13 cellular contexts compared by ENCODE assay signal in the genomic region with DNA sequence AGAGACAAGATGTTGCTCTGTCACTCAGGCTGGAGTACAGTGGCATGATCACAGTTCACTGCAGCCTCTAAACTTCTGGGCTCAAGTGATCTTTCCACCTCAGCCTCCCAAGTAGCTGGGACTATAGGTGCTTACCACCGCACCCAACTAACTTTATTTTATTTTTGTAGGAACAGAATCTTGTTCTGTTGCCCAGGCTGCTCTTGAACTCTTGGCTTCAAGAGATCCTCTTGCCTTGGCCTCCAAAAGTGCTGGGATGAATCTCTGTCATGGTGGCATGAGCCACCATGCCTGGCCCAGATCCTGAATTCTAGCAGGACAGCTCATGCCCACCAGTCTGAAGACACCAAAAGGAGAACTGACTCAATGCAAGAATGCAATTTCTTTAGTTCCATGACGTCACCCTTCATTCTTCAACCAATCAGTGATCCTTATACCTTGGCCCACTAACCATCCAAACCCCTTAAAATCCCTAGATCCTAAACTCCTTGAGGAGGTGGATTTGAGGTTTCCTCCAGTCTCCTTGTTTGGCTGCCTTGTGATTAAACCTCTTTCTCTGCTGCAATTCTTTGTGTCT.
DNase-seq lines count a peak whose midpoint lies in the region; ATAC-seq and TF ChIP-seq lines count a peak whose summit lies in the region.
"Had no signal": no experiment of that assay in that cellular context is flagged by ENCODE, and none has a peak within 500 bp of the region (broad histone marks: within the 10 kb centered on the region; RNA-seq: fewer than 3 reads in every experiment).

No MANE protein-coding gene starts in this region.

- peaks cover 10% of the 10 kb centered on the region for H3K27me3 Mint-ChIP-seq in dendritic cell treated with granulocyte-macrophage colony-stimulating factor and Interleukin-4, amounts not matched to agents 40 ng/mL and 50 ng/mL, for 4 days
- peaks cover 7% of the 10 kb centered on the region for H3K27me3 Mint-ChIP-seq in nephron progenitor cell (ENCODE audit: low read depth, poor library complexity)

- peak overlapping the region; percentile 76 for H3K27ac Mint-ChIP-seq in dendritic cell treated with granulocyte-macrophage colony-stimulating factor and Interleukin-4, amounts not matched to agents 40 ng/mL and 50 ng/mL, for 4 days
- H3K27ac Mint-ChIP-seq in nephron progenitor cell, result no peak overlapping the region
- H3K27ac Mint-ChIP-seq: activated naive CD4-positive, alpha-beta T cell treated with anti-CD3 and anti-CD28 coated beads, Interleukin-2, amount 50 U/mL, for 24 hours; CD4-positive, alpha-beta memory T cell had no signal

- H3K4me3 Mint-ChIP-seq in dendritic cell treated with granulocyte-macrophage colony-stimulating factor and Interleukin-4, amounts not matched to agents 40 ng/mL and 50 ng/mL, for 4 days, result no peak overlapping the region
- H3K4me3 Mint-ChIP-seq in nephron progenitor cell, result no peak overlapping the region
- H3K4me3 Mint-ChIP-seq: activated naive CD4-positive, alpha-beta T cell treated with anti-CD3 and anti-CD28 coated beads, Interleukin-2, amount 50 U/mL, for 24 hours; CD4-positive, alpha-beta memory T cell had no signal

- no peak for DNase-seq in activated CD4-positive, CD25-positive, alpha-beta regulatory T cell (lab: John Stamatoyannopoulos, UW)
- no peak for DNase-seq in nephron progenitor cell
- no peak for DNase-seq in T-helper 2 cell
- DNase-seq in SW 1271 (lab: John Stamatoyannopoulos, UW), result no peak
- DNase-seq: CD4-positive, alpha-beta memory T cell; colonic mucosa; NCI-H510A treated with DMSO at 0.1 percent for 48 hours; stimulated activated CD4-positive, alpha-beta T cell treated with anti-CD3 and anti-CD28 coated beads, Interleukin-2, amount 100 ng/mL, for 48 hours had no signal

- peaks cover 27% of the 10 kb centered on the region for H3K4me1 Mint-ChIP-seq in dendritic cell treated with granulocyte-macrophage colony-stimulating factor and Interleukin-4, amounts not matched to agents 40 ng/mL and 50 ng/mL, for 4 days (ENCODE audit: low read depth)
- no peaks in the 10 kb centered on the region for H3K4me1 Mint-ChIP-seq in nephron progenitor cell
- H3K4me1 Mint-ChIP-seq: activated naive CD4-positive, alpha-beta T cell treated with anti-CD3 and anti-CD28 coated beads, Interleukin-2, amount 50 U/mL, for 24 hours had no signal

- no peak for TF ChIP-seq CTCF in nephron progenitor cell (IDR thresholded peaks at IDR 0.05)

- ATAC-seq in GM18520 (IDR thresholded peaks at IDR 0.05; ENCODE audit: unreplicated experiment) (peak; percentile 9), GM21717 (IDR thresholded peaks at IDR 0.05; ENCODE audit: unreplicated experiment) (peak; percentile 26), HG03175 (IDR thresholded peaks at IDR 0.05; ENCODE audit: unreplicated experiment) (peak; percentile 30)

- intact Hi-C loops in dendritic cell treated with granulocyte-macrophage colony-stimulating factor and Interleukin-4, amounts not matched to agents 40 ng/mL and 50 ng/mL, for 4 days (cut with micrococcal nuclease), result no loop called here

- no peaks in the 10 kb centered on the region for H3K36me3 Mint-ChIP-seq in dendritic cell treated with granulocyte-macrophage colony-stimulating factor and Interleukin-4, amounts not matched to agents 40 ng/mL and 50 ng/mL, for 4 days (ENCODE audit: low read depth)
- H3K36me3 Mint-ChIP-seq in nephron progenitor cell (ENCODE audit: low read depth), result no peaks in the 10 kb centered on the region
- H3K36me3 Mint-ChIP-seq: activated naive CD4-positive, alpha-beta T cell treated with anti-CD3 and anti-CD28 coated beads, Interleukin-2, amount 50 U/mL, for 24 hours; CD4-positive, alpha-beta memory T cell had no signal

- no peaks in the 10 kb centered on the region for H3K9me3 Mint-ChIP-seq in dendritic cell treated with granulocyte-macrophage colony-stimulating factor and Interleukin-4, amounts not matched to agents 40 ng/mL and 50 ng/mL, for 4 days
- peaks cover 9% of the 10 kb centered on the region for H3K9me3 Mint-ChIP-seq in nephron progenitor cell
- H3K9me3 Mint-ChIP-seq: activated naive CD4-positive, alpha-beta T cell treated with anti-CD3 and anti-CD28 coated beads, Interleukin-2, amount 50 U/mL, for 24 hours; CD4-positive, alpha-beta memory T cell had no signal
